Comparison of ENCODE assay signal across 1 cellular context in the genomic region with DNA sequence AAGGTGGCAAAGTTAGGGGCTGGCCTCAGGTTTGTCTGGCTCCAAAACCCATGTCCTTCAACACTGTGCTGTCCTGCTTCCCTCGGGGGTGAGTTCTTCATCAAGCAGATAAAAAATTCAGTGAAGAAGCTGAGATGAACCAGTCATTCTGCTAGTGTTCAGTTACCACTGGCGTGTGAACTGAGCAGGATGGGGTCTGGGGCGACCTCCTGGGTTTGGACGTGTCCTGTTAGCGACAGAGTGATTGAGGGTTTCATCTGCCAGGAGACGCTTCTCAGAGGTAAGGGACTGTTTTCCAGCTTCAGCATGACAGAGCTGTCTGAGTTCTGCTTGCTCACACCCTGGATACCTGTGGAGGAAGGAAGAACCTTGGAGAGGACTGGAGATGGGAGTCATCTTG.
TF ChIP-seq lines count a peak whose summit lies in the region.

No MANE protein-coding gene starts in this region.

TF ChIP-seq in IMR-90, 13 proteins besides CTCF, POLR2A, EP300 and RAD21 (continued from another document):
- TF ChIP-seq USF2 (IDR thresholded peaks at IDR 0.05; ENCODE audit: low read depth, low read length) (no peak), CHD1 (IDR thresholded peaks at IDR 0.05; ENCODE audit: low read depth, low read length) (no peak), MAFK (IDR thresholded peaks at IDR 0.05; ENCODE audit: low read depth, low read length) (no peak)
